In genomic region chr20:6008254-6008653, GRCh38 we compare ENCODE assay signal across 9 cellular contexts. TPM values are rescaled to one million over a fixed set of nuclear protein-coding genes. Genes with fewer than 3 reads are reported as not detected.
DNase-seq lines count a peak whose midpoint lies in the region; ATAC-seq and TF ChIP-seq lines count a peak whose summit lies in the region.
"Had no signal": no experiment of that assay in that cellular context is flagged by ENCODE, and none has a peak within 500 bp of the region (broad histone marks: within the 10 kb centered on the region; RNA-seq: fewer than 3 reads in every experiment).

No MANE protein-coding gene starts in this region.

- H3K4me3 ChIP-seq in CD8-positive, alpha-beta T cell (ENCODE audit: low read depth, low read length), result no peak overlapping the region
- no peak overlapping the region for H3K4me3 ChIP-seq in suprapubic skin

- no peak for TF ChIP-seq EP300 in suprapubic skin (IDR thresholded peaks at IDR 0.05)

- H3K4me1 ChIP-seq in CD8-positive, alpha-beta T cell (ENCODE audit: insufficient read depth, low read length), result peaks cover 25% of the 10 kb centered on the region
- H3K4me1 ChIP-seq in suprapubic skin, result peaks cover 35% of the 10 kb centered on the region

- POLR2A ChIA-PET in CD8-positive, alpha-beta T cell (lab: Charles Lee), result interaction anchor here (1.0 kb wide), 1 partner anchor 11 kb away, joined by 4 read pairs; no protein-coding TSS in a partner anchor

- peak overlapping the region; percentile 4 for H3K27ac Mint-ChIP-seq in CD8-positive, alpha-beta T cell
- H3K27ac Mint-ChIP-seq in brain, result peak overlapping the region in 4 of 5 experiments; percentile 25 to 91 (median 59)

- no peaks in the 10 kb centered on the region for H3K27me3 Mint-ChIP-seq in CD8-positive, alpha-beta T cell (ENCODE audit: low read depth)
- H3K27me3 Mint-ChIP-seq in brain, result peaks cover 7% of the 10 kb centered on the region
- H3K27me3 Mint-ChIP-seq: naive B cell had no signal

- H3K36me3 ChIP-seq in CD8-positive, alpha-beta T cell (ENCODE audit: insufficient read depth, low read length), result peaks cover under 1% of the 10 kb centered on the region
- peaks cover 22% of the 10 kb centered on the region for H3K36me3 ChIP-seq in suprapubic skin

- no peak for ATAC-seq in CD8-positive, alpha-beta T cell
- ATAC-seq in left lobe of liver (peak; percentile 11), HG03139 (IDR thresholded peaks at IDR 0.05; ENCODE audit: unreplicated experiment) (no peak)

- H3K9me3 Mint-ChIP-seq in CD8-positive, alpha-beta T cell, result no peaks in the 10 kb centered on the region
- no peaks in the 10 kb centered on the region for H3K9me3 Mint-ChIP-seq in brain
- H3K9me3 Mint-ChIP-seq: naive B cell had no signal

- DNase-seq in CD8-positive, alpha-beta T cell, result no peak
- DNase-seq in LoVo (ENCODE audit: low spot score) (peak; percentile 41), left lobe of liver (ENCODE audit: low spot score) (peak; percentile 63), suprapubic skin (ENCODE audit: low spot score in 2 of 2) (peak; percentile 81 to 86), COR-L47 (lab: John Stamatoyannopoulos, UW) (no peak), HuH-7.5 (ENCODE audit: low spot score) (no peak)
- DNase-seq: naive B cell had no signal

- no peak for TF ChIP-seq POLR2A in suprapubic skin (IDR thresholded peaks at IDR 0.05)

- peaks cover 51% of the 10 kb centered on the region for H3K4me1 Mint-ChIP-seq in CD8-positive, alpha-beta T cell (ENCODE audit: low read depth)
- H3K4me1 Mint-ChIP-seq in brain, result peaks cover 44% of the 10 kb centered on the region

- WGBS in suprapubic skin, result 15% methylated on average over 5 of the region's 5 CpGs

- TF ChIP-seq CTCF in CD8-positive, alpha-beta T cell (IDR thresholded peaks at IDR 0.05), result no peak
- TF ChIP-seq CTCF in brain (conservative IDR thresholded peaks at IDR 0.05) (no peak), suprapubic skin (IDR thresholded peaks at IDR 0.05) (no peak)

- no peak overlapping the region for H3K4me3 Mint-ChIP-seq in CD8-positive, alpha-beta T cell
- H3K4me3 Mint-ChIP-seq in brain, result peak overlapping the region; percentile 88 to 98 (median 94)

- no peaks in the 10 kb centered on the region for H3K9me3 ChIP-seq in CD8-positive, alpha-beta T cell (ENCODE audit: low read length)
- no peaks in the 10 kb centered on the region for H3K9me3 ChIP-seq in suprapubic skin

- H3K27ac ChIP-seq in CD8-positive, alpha-beta T cell (ENCODE audit: low read depth, low read length), result no peak overlapping the region
- no peak overlapping the region for H3K27ac ChIP-seq in suprapubic skin

- intact Hi-C loops in CD8-positive, alpha-beta T cell (cut with DNase I, micrococcal nuclease), result no loop called here

- H3K36me3 Mint-ChIP-seq in CD8-positive, alpha-beta T cell, result peaks cover 41% of the 10 kb centered on the region
- peaks cover 31% of the 10 kb centered on the region for H3K36me3 Mint-ChIP-seq in brain

- CTCF ChIA-PET in CD8-positive, alpha-beta T cell (lab: Charles Lee), result no interaction called here

- H3K27me3 ChIP-seq in CD8-positive, alpha-beta T cell (ENCODE audit: insufficient read depth, low read length), result no peaks in the 10 kb centered on the region
- H3K27me3 ChIP-seq in suprapubic skin, result no peaks in the 10 kb centered on the region

RNA-seq across cellular contexts. Expression of gene CRLS1, which starts 2.3 kb away (rescaled TPM):
- total RNA-seq in CD8-positive, alpha-beta T cell, result 10 to 100 TPM in 1 of 2 experiments, 1 to 10 TPM in 1; 7.4 to 11.2 TPM
- polyA plus RNA-seq in brain (ENCODE audit: insufficient read depth, low read depth, low replicate concordance), result 14.3 TPM
- total RNA-seq in left lobe of liver (67.6 TPM), suprapubic skin (10 to 100 TPM; 17.7 to 27.1 (median 22.9) TPM)

RNA-seq across cellular contexts. Expression of gene LRRN4, which starts 45.6 kb away (rescaled TPM):
- total RNA-seq in CD8-positive, alpha-beta T cell, result not detected
- polyA plus RNA-seq in brain (ENCODE audit: insufficient read depth, low read depth, low replicate concordance), result 0.22 TPM
- total RNA-seq in left lobe of liver (0.40 TPM), suprapubic skin (under 1 TPM in 1 of 4 donors, not detected in 3; 0.80 TPM)

RNA-seq across cellular contexts. Expression of gene MCM8, which starts 57.8 kb away (rescaled TPM):
- total RNA-seq in CD8-positive, alpha-beta T cell, result 1 to 10 TPM; 1.8 to 2.0 TPM
- 4.7 TPM for polyA plus RNA-seq in brain (ENCODE audit: insufficient read depth, low read depth, low replicate concordance)
- total RNA-seq in left lobe of liver (1.4 TPM), suprapubic skin (1 to 10 TPM; 4.0 to 6.8 (median 4.8) TPM)

RNA-seq across cellular contexts. Expression of gene TRMT6, which starts 57.9 kb away (rescaled TPM):
- total RNA-seq in CD8-positive, alpha-beta T cell, result 10 to 100 TPM in 1 of 2 experiments, 1 to 10 TPM in 1; 9.6 to 10.4 TPM
- polyA plus RNA-seq in brain (ENCODE audit: insufficient read depth, low read depth, low replicate concordance), result 10.2 TPM
- total RNA-seq in left lobe of liver (2.7 TPM), suprapubic skin (10 to 100 TPM in 1 of 4 donors, 1 to 10 TPM in 3; 7.7 to 13.0 (median 9.5) TPM)

Comparison
In these comparisons a context has a peak if more than half of its experiments do, and no peak if none do; other contexts are left out.
1. DNase-seq: peak in LoVo (single experiment), left lobe of liver (single experiment) and suprapubic skin (2 of 2); none in CD8-positive, alpha-beta T cell (0 of 7), COR-L47 (single experiment) and HuH-7.5 (single experiment).